Comparison of ENCODE assay signal across 1 cellular context in the genomic region with DNA sequence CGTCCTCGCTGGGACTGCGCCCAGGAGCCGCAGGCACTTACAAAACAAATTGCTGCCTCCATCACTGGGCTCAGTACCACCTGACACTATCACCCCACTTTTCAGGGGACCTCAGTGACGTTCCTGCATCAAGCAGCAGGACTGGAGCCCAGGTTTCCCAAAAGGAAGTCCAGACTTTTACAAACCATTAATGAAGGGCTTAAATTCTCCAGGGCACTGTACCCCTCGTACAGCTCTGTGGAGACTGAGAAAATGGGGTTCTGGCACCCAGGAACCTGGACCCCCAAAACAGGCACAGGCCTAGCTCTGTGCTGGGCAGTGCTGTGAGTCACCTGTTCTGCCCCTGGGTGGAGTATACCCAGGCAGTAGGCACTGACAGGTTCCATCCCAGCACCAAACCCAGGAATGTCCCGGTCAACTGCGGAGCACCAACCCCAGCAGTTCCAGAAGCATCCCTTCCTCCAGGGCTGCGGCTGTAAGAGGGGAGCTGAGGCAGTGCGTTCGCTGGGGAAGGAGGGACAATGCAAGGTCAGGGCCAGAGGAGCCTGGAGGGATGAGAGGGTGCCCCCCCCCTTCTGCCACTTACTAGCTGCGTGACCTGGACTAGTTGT.
TF ChIP-seq lines count a peak whose summit lies in the region.

No MANE protein-coding gene starts in this region.

TF ChIP-seq in HepG2, 621 proteins besides CTCF, POLR2A, EP300 and RAD21 (continued from another document):
- TF ChIP-seq, protein P1, sequence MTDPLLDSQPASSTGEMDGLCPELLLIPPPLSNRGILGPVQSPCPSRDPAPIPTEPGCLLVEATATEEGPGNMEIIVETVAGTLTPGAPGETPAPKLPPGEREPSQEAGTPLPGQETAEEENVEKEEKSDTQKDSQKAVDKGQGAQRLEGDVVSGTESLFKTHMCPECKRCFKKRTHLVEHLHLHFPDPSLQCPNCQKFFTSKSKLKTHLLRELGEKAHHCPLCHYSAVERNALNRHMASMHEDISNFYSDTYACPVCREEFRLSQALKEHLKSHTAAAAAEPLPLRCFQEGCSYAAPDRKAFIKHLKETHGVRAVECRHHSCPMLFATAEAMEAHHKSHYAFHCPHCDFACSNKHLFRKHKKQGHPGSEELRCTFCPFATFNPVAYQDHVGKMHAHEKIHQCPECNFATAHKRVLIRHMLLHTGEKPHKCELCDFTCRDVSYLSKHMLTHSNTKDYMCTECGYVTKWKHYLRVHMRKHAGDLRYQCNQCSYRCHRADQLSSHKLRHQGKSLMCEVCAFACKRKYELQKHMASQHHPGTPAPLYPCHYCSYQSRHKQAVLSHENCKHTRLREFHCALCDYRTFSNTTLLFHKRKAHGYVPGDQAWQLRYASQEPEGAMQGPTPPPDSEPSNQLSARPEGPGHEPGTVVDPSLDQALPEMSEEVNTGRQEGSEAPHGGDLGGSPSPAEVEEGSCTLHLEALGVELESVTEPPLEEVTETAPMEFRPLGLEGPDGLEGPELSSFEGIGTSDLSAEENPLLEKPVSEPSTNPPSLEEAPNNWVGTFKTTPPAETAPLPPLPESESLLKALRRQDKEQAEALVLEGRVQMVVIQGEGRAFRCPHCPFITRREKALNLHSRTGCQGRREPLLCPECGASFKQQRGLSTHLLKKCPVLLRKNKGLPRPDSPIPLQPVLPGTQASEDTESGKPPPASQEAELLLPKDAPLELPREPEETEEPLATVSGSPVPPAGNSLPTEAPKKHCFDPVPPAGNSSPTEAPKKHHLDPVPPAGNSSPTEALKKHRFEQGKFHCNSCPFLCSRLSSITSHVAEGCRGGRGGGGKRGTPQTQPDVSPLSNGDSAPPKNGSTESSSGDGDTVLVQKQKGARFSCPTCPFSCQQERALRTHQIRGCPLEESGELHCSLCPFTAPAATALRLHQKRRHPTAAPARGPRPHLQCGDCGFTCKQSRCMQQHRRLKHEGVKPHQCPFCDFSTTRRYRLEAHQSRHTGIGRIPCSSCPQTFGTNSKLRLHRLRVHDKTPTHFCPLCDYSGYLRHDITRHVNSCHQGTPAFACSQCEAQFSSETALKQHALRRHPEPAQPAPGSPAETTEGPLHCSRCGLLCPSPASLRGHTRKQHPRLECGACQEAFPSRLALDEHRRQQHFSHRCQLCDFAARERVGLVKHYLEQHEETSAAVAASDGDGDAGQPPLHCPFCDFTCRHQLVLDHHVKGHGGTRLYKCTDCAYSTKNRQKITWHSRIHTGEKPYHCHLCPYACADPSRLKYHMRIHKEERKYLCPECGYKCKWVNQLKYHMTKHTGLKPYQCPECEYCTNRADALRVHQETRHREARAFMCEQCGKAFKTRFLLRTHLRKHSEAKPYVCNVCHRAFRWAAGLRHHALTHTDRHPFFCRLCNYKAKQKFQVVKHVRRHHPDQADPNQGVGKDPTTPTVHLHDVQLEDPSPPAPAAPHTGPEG (CRISPR knock-in tag; IDR thresholded peaks at IDR 0.05): 0 out of 2 replicates have a peak, but pooled peaks have one; percentile 41
- TF ChIP-seq, protein P2, sequence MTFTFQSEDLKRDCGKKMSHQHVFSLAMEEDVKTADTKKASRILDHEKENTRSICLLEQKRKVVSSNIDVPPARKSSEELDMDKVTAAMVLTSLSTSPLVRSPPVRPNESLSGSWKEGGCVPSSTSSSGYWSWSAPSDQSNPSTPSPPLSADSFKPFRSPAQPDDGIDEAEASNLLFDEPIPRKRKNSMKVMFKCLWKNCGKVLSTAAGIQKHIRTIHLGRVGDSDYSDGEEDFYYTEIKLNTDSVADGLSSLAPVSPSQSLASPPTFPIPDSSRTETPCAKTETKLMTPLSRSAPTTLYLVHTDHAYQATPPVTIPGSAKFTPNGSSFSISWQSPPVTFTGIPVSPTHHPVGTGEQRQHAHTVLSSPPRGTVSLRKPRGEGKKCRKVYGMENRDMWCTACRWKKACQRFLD (CRISPR knock-in tag; IDR thresholded peaks at IDR 0.05; ENCODE audit: borderline replicate concordance): no peak
- TF ChIP-seq ZNF615 (CRISPR knock-in tag; IDR thresholded peaks at IDR 0.05; ENCODE audit: borderline replicate concordance): no peak
- 0 out of 2 replicates have a peak, but pooled peaks have one; percentile 1 for TF ChIP-seq PRMT3 (CRISPR knock-in tag; IDR thresholded peaks at IDR 0.05; ENCODE audit: borderline replicate concordance, low read depth)
- TF ChIP-seq SSRP1 (CRISPR knock-in tag; IDR thresholded peaks at IDR 0.05): no peak
- peak; percentile 8; the same call in 1 of the 2 replicates for TF ChIP-seq MEIS1 (CRISPR knock-in tag; IDR thresholded peaks at IDR 0.05; ENCODE audit: borderline replicate concordance)
- no peak for TF ChIP-seq CBX1 (IDR thresholded peaks at IDR 0.05; ENCODE audit: low read depth)
- TF ChIP-seq, protein P3, sequence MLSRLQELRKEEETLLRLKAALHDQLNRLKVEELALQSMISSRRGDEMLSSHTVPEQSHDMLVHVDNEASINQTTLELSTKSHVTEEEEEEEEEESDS (CRISPR knock-in tag; IDR thresholded peaks at IDR 0.05; ENCODE audit: borderline replicate concordance): no peak
- TF ChIP-seq SAFB2 (CRISPR knock-in tag; IDR thresholded peaks at IDR 0.05; ENCODE audit: borderline replicate concordance, low read depth): 0 out of 2 replicates have a peak, but pooled peaks have one; percentile 10
- no peak for TF ChIP-seq SRY (CRISPR knock-in tag; IDR thresholded peaks at IDR 0.05)
- TF ChIP-seq RORA (CRISPR knock-in tag; IDR thresholded peaks at IDR 0.05): no peak
- TF ChIP-seq NFIB (CRISPR knock-in tag; IDR thresholded peaks at IDR 0.05; ENCODE audit: borderline replicate concordance): no peak
- TF ChIP-seq ZNF234 (CRISPR knock-in tag; conservative IDR thresholded peaks at IDR 0.05): no peak
- TF ChIP-seq NFKBIZ (CRISPR knock-in tag; IDR thresholded peaks at IDR 0.05): no peak
- no peak; the same call in 1 of the 2 replicates for TF ChIP-seq WIZ (CRISPR knock-in tag; IDR thresholded peaks at IDR 0.05)
- TF ChIP-seq ZNF17 (CRISPR knock-in tag; IDR thresholded peaks at IDR 0.05): no peak
- no peak for TF ChIP-seq POLR2AphosphoS5 (IDR thresholded peaks at IDR 0.05; ENCODE audit: low read depth, low read length)
- no peak for TF ChIP-seq ZNF484 (CRISPR knock-in tag; IDR thresholded peaks at IDR 0.05; ENCODE audit: borderline replicate concordance, low read depth)
- TF ChIP-seq ZNF543 (CRISPR knock-in tag; IDR thresholded peaks at IDR 0.05): peak; percentile 1; the same call in 1 of the 2 replicates
- no peak for TF ChIP-seq SOX13 (IDR thresholded peaks at IDR 0.05)
- TF ChIP-seq SOX13 (CRISPR knock-in tag; conservative IDR thresholded peaks at IDR 0.05 in 1 of 2, IDR thresholded peaks at IDR 0.05 in 1 of 2): no peak
- TF ChIP-seq HOXD1 (CRISPR knock-in tag; IDR thresholded peaks at IDR 0.05): no peak
- TF ChIP-seq, protein P4, sequence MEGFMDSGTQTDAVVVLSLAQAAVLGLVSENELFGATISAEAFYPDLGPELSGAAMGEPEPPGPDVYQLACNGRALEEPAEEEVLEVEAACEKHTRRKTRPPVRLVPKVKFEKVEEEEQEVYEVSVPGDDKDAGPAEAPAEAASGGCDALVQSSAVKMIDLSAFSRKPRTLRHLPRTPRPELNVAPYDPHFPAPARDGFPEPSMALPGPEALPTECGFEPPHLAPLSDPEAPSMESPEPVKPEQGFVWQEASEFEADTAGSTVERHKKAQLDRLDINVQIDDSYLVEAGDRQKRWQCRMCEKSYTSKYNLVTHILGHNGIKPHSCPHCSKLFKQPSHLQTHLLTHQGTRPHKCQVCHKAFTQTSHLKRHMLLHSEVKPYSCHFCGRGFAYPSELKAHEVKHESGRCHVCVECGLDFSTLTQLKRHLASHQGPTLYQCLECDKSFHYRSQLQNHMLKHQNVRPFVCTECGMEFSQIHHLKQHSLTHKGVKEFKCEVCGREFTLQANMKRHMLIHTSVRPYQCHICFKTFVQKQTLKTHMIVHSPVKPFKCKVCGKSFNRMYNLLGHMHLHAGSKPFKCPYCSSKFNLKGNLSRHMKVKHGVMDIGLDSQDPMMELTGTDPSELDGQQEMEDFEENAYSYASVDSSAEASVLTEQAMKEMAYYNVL (CRISPR knock-in tag; IDR thresholded peaks at IDR 0.05; ENCODE audit: borderline replicate concordance): 0 out of 2 replicates have a peak, but pooled peaks have one; percentile 10
- TF ChIP-seq, protein P5, sequence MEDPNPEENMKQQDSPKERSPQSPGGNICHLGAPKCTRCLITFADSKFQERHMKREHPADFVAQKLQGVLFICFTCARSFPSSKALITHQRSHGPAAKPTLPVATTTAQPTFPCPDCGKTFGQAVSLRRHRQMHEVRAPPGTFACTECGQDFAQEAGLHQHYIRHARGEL (CRISPR knock-in tag; IDR thresholded peaks at IDR 0.05): 0 out of 2 replicates have a peak, but pooled peaks have one; percentile 36
- TF ChIP-seq, protein P6, sequence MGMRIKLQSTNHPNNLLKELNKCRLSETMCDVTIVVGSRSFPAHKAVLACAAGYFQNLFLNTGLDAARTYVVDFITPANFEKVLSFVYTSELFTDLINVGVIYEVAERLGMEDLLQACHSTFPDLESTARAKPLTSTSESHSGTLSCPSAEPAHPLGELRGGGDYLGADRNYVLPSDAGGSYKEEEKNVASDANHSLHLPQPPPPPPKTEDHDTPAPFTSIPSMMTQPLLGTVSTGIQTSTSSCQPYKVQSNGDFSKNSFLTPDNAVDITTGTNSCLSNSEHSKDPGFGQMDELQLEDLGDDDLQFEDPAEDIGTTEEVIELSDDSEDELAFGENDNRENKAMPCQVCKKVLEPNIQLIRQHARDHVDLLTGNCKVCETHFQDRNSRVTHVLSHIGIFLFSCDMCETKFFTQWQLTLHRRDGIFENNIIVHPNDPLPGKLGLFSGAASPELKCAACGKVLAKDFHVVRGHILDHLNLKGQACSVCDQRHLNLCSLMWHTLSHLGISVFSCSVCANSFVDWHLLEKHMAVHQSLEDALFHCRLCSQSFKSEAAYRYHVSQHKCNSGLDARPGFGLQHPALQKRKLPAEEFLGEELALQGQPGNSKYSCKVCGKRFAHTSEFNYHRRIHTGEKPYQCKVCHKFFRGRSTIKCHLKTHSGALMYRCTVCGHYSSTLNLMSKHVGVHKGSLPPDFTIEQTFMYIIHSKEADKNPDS (CRISPR knock-in tag; IDR thresholded peaks at IDR 0.05): no peak
- TF ChIP-seq HNRNPLL (IDR thresholded peaks at IDR 0.05; ENCODE audit: low read depth, low read length, poor library complexity, severe bottlenecking): peak; percentile 9
- TF ChIP-seq, protein P7, sequence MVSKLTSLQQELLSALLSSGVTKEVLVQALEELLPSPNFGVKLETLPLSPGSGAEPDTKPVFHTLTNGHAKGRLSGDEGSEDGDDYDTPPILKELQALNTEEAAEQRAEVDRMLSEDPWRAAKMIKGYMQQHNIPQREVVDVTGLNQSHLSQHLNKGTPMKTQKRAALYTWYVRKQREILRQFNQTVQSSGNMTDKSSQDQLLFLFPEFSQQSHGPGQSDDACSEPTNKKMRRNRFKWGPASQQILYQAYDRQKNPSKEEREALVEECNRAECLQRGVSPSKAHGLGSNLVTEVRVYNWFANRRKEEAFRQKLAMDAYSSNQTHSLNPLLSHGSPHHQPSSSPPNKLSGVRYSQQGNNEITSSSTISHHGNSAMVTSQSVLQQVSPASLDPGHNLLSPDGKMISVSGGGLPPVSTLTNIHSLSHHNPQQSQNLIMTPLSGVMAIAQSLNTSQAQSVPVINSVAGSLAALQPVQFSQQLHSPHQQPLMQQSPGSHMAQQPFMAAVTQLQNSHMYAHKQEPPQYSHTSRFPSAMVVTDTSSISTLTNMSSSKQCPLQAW (CRISPR knock-in tag; IDR thresholded peaks at IDR 0.05): peak; percentile 6; the same call in 1 of the 2 replicates
- TF ChIP-seq ZNF607 (CRISPR knock-in tag; IDR thresholded peaks at IDR 0.05; ENCODE audit: borderline replicate concordance): no peak
- 0 out of 2 replicates have a peak, but pooled peaks have one; percentile 3 for TF ChIP-seq RXRB (CRISPR knock-in tag; IDR thresholded peaks at IDR 0.05; ENCODE audit: borderline replicate concordance)
- TF ChIP-seq ZNF614 (CRISPR knock-in tag; IDR thresholded peaks at IDR 0.05; ENCODE audit: borderline replicate concordance): 0 out of 2 replicates have a peak, but pooled peaks have one; percentile 9
- TF ChIP-seq, protein P8, sequence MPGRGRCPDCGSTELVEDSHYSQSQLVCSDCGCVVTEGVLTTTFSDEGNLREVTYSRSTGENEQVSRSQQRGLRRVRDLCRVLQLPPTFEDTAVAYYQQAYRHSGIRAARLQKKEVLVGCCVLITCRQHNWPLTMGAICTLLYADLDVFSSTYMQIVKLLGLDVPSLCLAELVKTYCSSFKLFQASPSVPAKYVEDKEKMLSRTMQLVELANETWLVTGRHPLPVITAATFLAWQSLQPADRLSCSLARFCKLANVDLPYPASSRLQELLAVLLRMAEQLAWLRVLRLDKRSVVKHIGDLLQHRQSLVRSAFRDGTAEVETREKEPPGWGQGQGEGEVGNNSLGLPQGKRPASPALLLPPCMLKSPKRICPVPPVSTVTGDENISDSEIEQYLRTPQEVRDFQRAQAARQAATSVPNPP (CRISPR knock-in tag; IDR thresholded peaks at IDR 0.05): 0 out of 2 replicates have a peak, but pooled peaks have one; percentile 12
